Comparison of ENCODE assay signal across 8 cellular contexts in the genomic region with DNA sequence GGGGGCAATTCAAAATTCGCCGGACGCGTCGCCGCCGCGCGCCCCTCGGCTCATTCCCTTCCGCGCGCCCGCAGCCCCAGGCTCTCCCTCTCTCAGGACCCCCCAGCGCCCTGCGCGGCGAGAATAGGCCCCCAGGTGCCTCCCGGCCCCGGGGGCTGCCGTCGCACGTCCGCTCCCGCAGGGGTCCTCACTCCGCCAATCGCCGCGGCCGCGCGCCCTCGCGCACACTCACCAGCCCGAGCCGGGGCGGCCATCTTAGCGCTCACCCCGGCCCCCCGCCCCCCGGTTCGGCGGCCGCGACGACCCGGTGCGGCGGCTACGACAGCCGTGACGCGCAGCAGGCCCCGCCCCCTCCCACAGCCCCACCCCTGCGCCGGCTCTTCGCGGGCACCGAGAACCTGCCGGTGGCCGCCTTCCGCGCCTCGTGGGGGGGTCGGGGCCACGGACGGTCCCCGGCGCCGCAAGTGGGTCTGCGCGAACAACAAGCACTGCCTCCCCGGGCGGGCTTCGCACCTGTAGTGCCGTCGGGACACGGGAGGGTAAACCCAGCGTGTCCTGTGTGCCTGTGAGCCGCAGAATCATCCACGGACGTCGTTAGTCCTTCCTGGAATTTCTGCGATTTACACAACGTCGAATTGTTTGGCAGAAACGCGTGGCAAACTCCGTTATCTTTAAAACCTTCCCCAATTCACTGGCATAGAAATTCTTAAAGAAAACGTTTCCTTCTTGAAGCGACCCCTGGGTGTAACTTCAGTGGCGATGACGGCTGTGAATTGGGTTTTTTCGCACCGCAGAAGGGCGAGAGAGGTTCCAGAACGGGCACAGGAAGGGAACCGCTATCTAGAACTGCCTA. TPM values are rescaled to one million over a fixed set of nuclear protein-coding genes. Genes with fewer than 3 reads are reported as not detected.
DNase-seq lines count a peak whose midpoint lies in the region; TF ChIP-seq lines count a peak whose summit lies in the region.

No MANE protein-coding gene starts in this region.

- H3K4me1 ChIP-seq in osteoblast (ENCODE audit: insufficient read depth, low read length), result no peaks in the 10 kb centered on the region
- no peaks in the 10 kb centered on the region for H3K4me1 ChIP-seq in testis

- WGBS in testis, 2 donors, result 3 to 9% methylated on average over 29 to 91 of the region's 98 CpGs

- H3K79me2 ChIP-seq in osteoblast (ENCODE audit: insufficient read depth, low read length), result no peaks in the 10 kb centered on the region

- no peak overlapping the region for H3K27ac ChIP-seq in osteoblast (ENCODE audit: low read depth, low read length)
- H3K27ac ChIP-seq in testis, result peak overlapping the region; percentile 72 to 73

- peak overlapping the region; percentile 61 for H3K4me2 ChIP-seq in osteoblast (ENCODE audit: insufficient read depth, low read length)

- H3K27me3 ChIP-seq in osteoblast (ENCODE audit: insufficient read depth, low read length) (peaks cover 72% of the 10 kb centered on the region), testis (no peaks in the 10 kb centered on the region)

- H3K4me3 ChIP-seq in osteoblast (ENCODE audit: insufficient read depth, low read length) (peak overlapping the region; percentile 59), testis (peak overlapping the region; percentile 61 to 86)

- peaks cover 7% of the 10 kb centered on the region for H3K9me3 ChIP-seq in osteoblast (ENCODE audit: low read depth, low read length)
- H3K9me3 ChIP-seq in testis, result no peaks in the 10 kb centered on the region

- H3K36me3 ChIP-seq in osteoblast (ENCODE audit: insufficient read depth, low read length) (no peaks in the 10 kb centered on the region), testis (ENCODE audit: low read depth, missing control alignments) (no peaks in the 10 kb centered on the region)

- no peak for TF ChIP-seq CTCF in osteoblast (IDR thresholded peaks at IDR 0.05; ENCODE audit: extremely low read depth, low read depth, low read length)
- TF ChIP-seq CTCF in testis (IDR thresholded peaks at IDR 0.05), result no peak

- DNase-seq in ELR (ENCODE audit: low read depth) (peak; percentile 15), NCI-H748 treated with DMSO at 0.1 percent for 48 hours (lab: John Stamatoyannopoulos, UW) (peak; percentile 20), activated gamma-delta T cell (lab: John Stamatoyannopoulos, UW) (peak; percentile 40), globus pallidus (ENCODE audit: low spot score) (peak; percentile 53), osteoblast (ENCODE audit: insufficient read length, low spot score, missing footprints) (peak; percentile 58), testis (peak; percentile 70), cortex of kidney (lab: John Stamatoyannopoulos, UW) (no peak), LoVo (ENCODE audit: low spot score) (no peak)

- peak overlapping the region; percentile 62 for H2AFZ ChIP-seq in osteoblast (ENCODE audit: low read length)

- TF ChIP-seq POLR2A in testis (IDR thresholded peaks at IDR 0.05), result no peak

- intact Hi-C loops in testis (cut with DNase I; ENCODE audit: low total_unique reads), result no loop called here

- no peaks in the 10 kb centered on the region for H4K20me1 ChIP-seq in osteoblast (ENCODE audit: insufficient read depth, low read length)

RNA-seq across cellular contexts. Expression of a gene that starts 2.5 kb away (rescaled TPM):
- total RNA-seq in osteoblast, result under 0.01 and 0.36 TPM in 2 replicates
- 10 to 100 TPM; 14.2 to 22.4 TPM for total RNA-seq in testis
- polyA plus RNA-seq in testis (ENCODE audit: insufficient read depth, low read depth, low replicate concordance), result 52.9 TPM

Comparison
In these comparisons a context has a peak if more than half of its experiments do, and no peak if none do; other contexts are left out.
1. DNase-seq: peak in ELR (single experiment), NCI-H748 treated with DMSO at 0.1 percent for 48 hours (single experiment), activated gamma-delta T cell (single experiment), globus pallidus (single experiment), osteoblast (single experiment) and testis (single experiment); none in cortex of kidney (single experiment) and LoVo (single experiment).
2. RNA of a gene that starts 2.5 kb away (total RNA-seq): 14.2 to 22.4 TPM in testis; under 0.01 to 0.36 TPM in osteoblast; every median in the first group is over 10 times any median in the second.